ENCODE assay signal across 10 cellular contexts in the genomic region with DNA sequence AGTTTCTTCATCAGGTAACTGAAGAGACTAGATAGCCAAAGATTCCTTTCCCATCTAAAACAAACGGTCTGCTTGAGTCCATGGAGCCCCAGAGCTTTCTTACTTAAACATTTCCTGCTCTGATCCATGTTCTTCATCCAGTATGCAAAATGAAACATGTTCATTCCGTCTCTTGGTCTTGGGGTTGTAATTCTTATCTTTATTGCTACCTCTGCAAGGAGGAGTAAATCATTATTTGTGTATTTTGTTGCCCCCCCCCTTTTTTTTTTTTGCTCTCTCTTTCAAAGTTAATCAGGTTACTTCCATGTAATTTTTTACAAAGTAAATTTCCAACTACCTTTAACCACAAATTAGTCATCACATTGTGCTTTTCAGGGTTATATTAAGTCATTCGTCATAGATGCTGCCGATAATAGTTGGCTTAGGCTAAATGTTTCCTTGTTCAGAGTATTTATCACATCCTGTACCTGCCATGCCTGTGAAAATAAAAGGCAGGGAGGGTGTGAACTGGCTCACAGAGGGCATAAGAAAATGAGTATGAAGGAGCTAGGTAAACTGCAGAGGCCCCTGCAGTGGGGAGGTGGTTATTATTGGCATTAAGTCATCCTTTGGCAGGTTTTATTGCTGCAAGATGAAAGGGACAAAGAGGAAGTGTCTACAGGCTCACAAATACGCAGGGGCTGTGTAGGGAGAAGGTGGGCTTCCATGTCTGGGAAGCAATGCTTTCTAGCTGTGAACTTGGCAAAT.
DNase-seq lines count a peak whose midpoint lies in the region; TF ChIP-seq lines count a peak whose summit lies in the region.
"Had no signal": no experiment of that assay in that cellular context is flagged by ENCODE, and none has a peak within 500 bp of the region (broad histone marks: within the 10 kb centered on the region; RNA-seq: fewer than 3 reads in every experiment).

No MANE protein-coding gene starts in this region.

- H3F3A ChIP-seq in GM23248 (ENCODE audit: insufficient read depth): no peaks in the 10 kb centered on the region

- intact Hi-C loops in OCI-LY7 (cut with micrococcal nuclease; ENCODE audit: unreplicated experiment): no loop called here

- DNase-seq in NOMO-1 treated with DMSO at 0.1 percent for 48 hours (lab: John Stamatoyannopoulos, UW; ENCODE audit: unreplicated experiment) (peak; percentile 23), NOMO-1 treated with dmso at 0.1 percent for 144 hours (lab: John Stamatoyannopoulos, UW; ENCODE audit: unreplicated experiment) (no peak), T1000 (lab: John Stamatoyannopoulos, UW) (peak; percentile 22), epithelial cell of proximal tubule (ENCODE audit: low read depth) (peak; percentile 88), GM23248 (no peak), OCI-LY7 (ENCODE audit: low spot score) (no peak), GM10248 (ENCODE audit: extremely low spot score) (no peak)
- DNase-seq in stimulated activated CD4-positive, alpha-beta T cell treated with anti-CD3 and anti-CD28 coated beads, Interleukin-4, amount 100 ng/mL, for 48 hours (ENCODE audit: low read depth in 2 of 2): peak; percentile 2 to 3
- DNase-seq: anterior cingulate cortex, upper lobe of left lung had no signal

- no peak overlapping the region for H3K4me2 ChIP-seq in GM23248 (ENCODE audit: unreplicated experiment)
- H3K4me2 ChIP-seq in OCI-LY7 (ENCODE audit: low read length): no peak overlapping the region

- H3K4me3 ChIP-seq in epithelial cell of proximal tubule (ENCODE audit: low read depth, low read length) (no peak overlapping the region), GM23248 (no peak overlapping the region), OCI-LY7 (ENCODE audit: low read depth, low read length, poor library complexity, severe bottlenecking) (no peak overlapping the region)
- H3K4me3 ChIP-seq: upper lobe of left lung had no signal

- no peak overlapping the region for H3K9ac ChIP-seq in GM23248

- POLR2A ChIA-PET in OCI-LY7 (lab: Charles Lee): no interaction called here
- POLR2A ChIA-PET in GM10248 (lab: Yijun Ruan, JAX): no interaction called here

- H3K4me1 ChIP-seq in GM23248 (ENCODE audit: insufficient read depth) (no peaks in the 10 kb centered on the region), OCI-LY7 (ENCODE audit: insufficient read depth, low read length, poor library complexity, severe bottlenecking) (no peaks in the 10 kb centered on the region)
- H3K4me1 ChIP-seq: upper lobe of left lung had no signal

- TF ChIP-seq CTCF in epithelial cell of proximal tubule (conservative IDR thresholded peaks at IDR 0.05; ENCODE audit: low read depth, low read length) (no peak), OCI-LY7 (conservative IDR thresholded peaks at IDR 0.05; ENCODE audit: low read length) (no peak), GM10248 (IDR thresholded peaks at IDR 0.05; ENCODE audit: control extremely low read depth, extremely low read depth, low read depth, missing control alignments) (no peak)

- H3K79me2 ChIP-seq in GM23248 (ENCODE audit: insufficient read depth) (no peaks in the 10 kb centered on the region), OCI-LY7 (ENCODE audit: insufficient read depth, low read depth, low read length) (no peaks in the 10 kb centered on the region)

- H3K27me3 ChIP-seq in GM23248 (replicated peaks; ENCODE audit: insufficient read depth): no peaks in the 10 kb centered on the region
- H3K27me3 ChIP-seq: upper lobe of left lung had no signal

- H3K9me3 ChIP-seq in GM23248 (ENCODE audit: low read depth): no peaks in the 10 kb centered on the region
- no peaks in the 10 kb centered on the region for H3K9me3 ChIP-seq in OCI-LY7 (ENCODE audit: low read length)
- H3K9me3 ChIP-seq: upper lobe of left lung had no signal

- in situ Hi-C loops in GM23248 (cut with MboI): no loop called here

- H3K36me3 ChIP-seq in GM23248 (ENCODE audit: low read depth): no peaks in the 10 kb centered on the region
- H3K36me3 ChIP-seq in OCI-LY7 (ENCODE audit: insufficient read depth, low read length): no peaks in the 10 kb centered on the region
- H3K36me3 ChIP-seq: upper lobe of left lung had no signal

- H3K9me2 ChIP-seq in GM23248 (ENCODE audit: insufficient read depth): no peaks in the 10 kb centered on the region
- H3K9me2 ChIP-seq in OCI-LY7 (ENCODE audit: insufficient read depth, low read length): no peaks in the 10 kb centered on the region

- H4K20me1 ChIP-seq in GM23248 (ENCODE audit: insufficient read depth) (no peaks in the 10 kb centered on the region), OCI-LY7 (ENCODE audit: insufficient read depth, low read length) (no peaks in the 10 kb centered on the region)

- H3K27ac ChIP-seq in GM23248 (no peak overlapping the region), OCI-LY7 (ENCODE audit: low read depth, low read length, poor library complexity, severe bottlenecking) (no peak overlapping the region)
- H3K27ac ChIP-seq: upper lobe of left lung had no signal

- BruUV-seq in OCI-LY7 (replicated peaks; lab: Mats Ljungman, UMichigan): no TSS peak

- no peak overlapping the region for H2AFZ ChIP-seq in GM23248
- H2AFZ ChIP-seq in OCI-LY7 (ENCODE audit: low read length): no peak overlapping the region

- 7 to 15% methylated on average over 5 of the region's 5 CpGs for WGBS in GM23248 (ENCODE audit: low coverage in 1 of 2, low lambda C conversion rate in 2 of 2, missing lambda C conversion rate in 2 of 2), 2 experiments

- CTCF ChIA-PET in OCI-LY7 (lab: Charles Lee; ENCODE audit: unreplicated experiment) (no interaction called here), GM10248 (lab: Yijun Ruan, JAX) (interaction anchor here (1.2 to 1.4 kb wide), 2 partner anchors 10 to 37 kb away, joined by 3 to 6 read pairs; no protein-coding TSS in a partner anchor)

Comparison
In these comparisons a context has a peak if more than half of its experiments do, and no peak if none do; other contexts are left out.
1. DNase-seq: peak in NOMO-1 treated with DMSO at 0.1 percent for 48 hours (single experiment), T1000 (single experiment), epithelial cell of proximal tubule (single experiment) and stimulated activated CD4-positive, alpha-beta T cell treated with anti-CD3 and anti-CD28 coated beads, Interleukin-4, amount 100 ng/mL, for 48 hours (2 of 2); none in NOMO-1 treated with dmso at 0.1 percent for 144 hours (single experiment), GM23248 (single experiment), OCI-LY7 (single experiment) and GM10248 (single experiment).